ENCODE assay signal across 13 cellular contexts in the genomic region with DNA sequence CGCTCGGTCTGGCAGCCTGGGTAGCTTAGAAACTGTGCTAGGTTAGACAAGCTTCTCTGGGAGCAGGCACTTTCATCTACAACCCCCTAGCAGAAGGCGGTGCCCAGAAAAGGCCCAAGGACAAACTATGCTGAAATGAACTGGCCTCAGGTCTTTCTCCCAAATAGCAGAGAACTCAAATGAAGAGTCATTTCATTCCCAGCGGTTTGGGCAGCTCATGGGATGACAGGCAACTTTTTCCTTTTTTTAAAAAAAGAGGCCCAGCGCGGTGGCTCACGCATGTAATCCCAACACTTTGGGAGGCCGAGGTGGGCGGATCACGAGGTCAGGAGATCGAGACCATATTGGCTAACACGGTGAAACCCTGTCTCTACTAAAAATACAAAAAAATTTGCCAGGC. TPM values are rescaled to one million over a fixed set of nuclear protein-coding genes. Genes with fewer than 3 reads are reported as not detected.
DNase-seq lines count a peak whose midpoint lies in the region; ATAC-seq and TF ChIP-seq lines count a peak whose summit lies in the region.
"Had no signal": no experiment of that assay in that cellular context is flagged by ENCODE, and none has a peak within 500 bp of the region (broad histone marks: within the 10 kb centered on the region; RNA-seq: fewer than 3 reads in every experiment).

No MANE protein-coding gene starts in this region.

- H3K4me3 Mint-ChIP-seq in activated T-cell treated with anti-CD3 and anti-CD28 coated beads, Interleukin-2, amount 50 U/mL, for 24 hours = peak overlapping the region; percentile 68
- H3K4me3 Mint-ChIP-seq in endodermal cell = no peak overlapping the region
- H3K4me3 Mint-ChIP-seq in stimulated activated effector memory CD8-positive, alpha-beta T cell treated with anti-CD3 and anti-CD28 coated beads, Interleukin-12 subunit alpha, Interleukin-12 subunit beta, amount 100 ng/mL, for 72 hours = peak overlapping the region; percentile 95

- no peak for DNase-seq in activated T-cell treated with anti-CD3 and anti-CD28 coated beads, Interleukin-2, amount 50 U/mL, for 24 hours
- no peak for DNase-seq in activated T-cell treated with anti-CD3 and anti-CD28 coated beads, Interleukin-2, amount 50 U/mL, for 1 hour
- DNase-seq in endodermal cell (no peak), SKM-1 (lab: John Stamatoyannopoulos, UW; ENCODE audit: unreplicated experiment) (no peak), erythroblast (lab: John Stamatoyannopoulos, UW) (no peak), NCI-H748 (lab: John Stamatoyannopoulos, UW; ENCODE audit: unreplicated experiment) (no peak)
- no peak for DNase-seq in stimulated activated effector memory CD8-positive, alpha-beta T cell treated with anti-CD3 and anti-CD28 coated beads, Interleukin-12 subunit alpha, Interleukin-12 subunit beta, amount 100 ng/mL, for 72 hours (ENCODE audit: low spot score in 2 of 2)
- DNase-seq: activated CD8-positive, alpha-beta memory T cell treated with anti-CD3 and anti-CD28 coated beads, Interleukin-2, amount 50 U/mL, for 48 hours; foreskin melanocyte; MV-4-11; stimulated activated CD4-positive, alpha-beta T cell treated with anti-CD3 and anti-CD28 coated beads, Interleukin-4, amount 100 ng/mL, for 1 hour had no signal

- H2AFZ ChIP-seq in SU-DHL-6 (ENCODE audit: low read depth, low read length, severe bottlenecking) = no peak overlapping the region
- H2AFZ ChIP-seq: parathyroid adenoma had no signal

- peaks cover 54% of the 10 kb centered on the region for H3K79me2 ChIP-seq in SU-DHL-6 (ENCODE audit: insufficient read depth, low read length)

- peaks cover 48% of the 10 kb centered on the region for H3F3A ChIP-seq in SU-DHL-6 (ENCODE audit: insufficient read depth)

- H3K9me2 ChIP-seq in SU-DHL-6 (replicated peaks; ENCODE audit: insufficient read depth, low read length) = no peaks in the 10 kb centered on the region

- no peaks in the 10 kb centered on the region for H3K27me3 Mint-ChIP-seq in activated T-cell treated with anti-CD3 and anti-CD28 coated beads, Interleukin-2, amount 50 U/mL, for 24 hours
- no peaks in the 10 kb centered on the region for H3K27me3 Mint-ChIP-seq in endodermal cell (ENCODE audit: insufficient read depth)

- 95 to 99% methylated on average over 10 to 12 of the region's 12 CpGs for WGBS in endodermal cell (ENCODE audit: insufficient coverage in 1 of 2, insufficient read length in 1 of 2), 2 experiments

- no peaks in the 10 kb centered on the region for H4K20me1 ChIP-seq in SU-DHL-6 (ENCODE audit: low read depth, low read length)

- no peak for TF ChIP-seq CTCF in SU-DHL-6 (IDR thresholded peaks at IDR 0.05; ENCODE audit: insufficient read depth, low read length, poor library complexity, severe bottlenecking)
- no peak for TF ChIP-seq CTCF in endodermal cell (conservative IDR thresholded peaks at IDR 0.05)

- H3K9ac ChIP-seq in SU-DHL-6 (ENCODE audit: low read length) (peak overlapping the region; percentile 46), endodermal cell (ENCODE audit: extremely low read depth, low read length, poor library complexity, severe bottlenecking) (no peak overlapping the region)
- H3K9ac ChIP-seq: parathyroid adenoma had no signal

- TF ChIP-seq POLR2A in erythroblast (IDR thresholded peaks at IDR 0.05; ENCODE audit: low read length) = no peak

- ATAC-seq in stimulated activated effector memory CD8-positive, alpha-beta T cell treated with anti-CD3 and anti-CD28 coated beads, Interleukin-12 subunit alpha, Interleukin-12 subunit beta, amount 100 ng/mL, for 72 hours = no peak

- no peaks in the 10 kb centered on the region for H3K9me3 Mint-ChIP-seq in activated T-cell treated with anti-CD3 and anti-CD28 coated beads, Interleukin-2, amount 50 U/mL, for 24 hours
- H3K9me3 Mint-ChIP-seq in endodermal cell = no peaks in the 10 kb centered on the region
- H3K9me3 Mint-ChIP-seq in stimulated activated effector memory CD8-positive, alpha-beta T cell treated with anti-CD3 and anti-CD28 coated beads, Interleukin-12 subunit alpha, Interleukin-12 subunit beta, amount 100 ng/mL, for 72 hours = no peaks in the 10 kb centered on the region

- no peaks in the 10 kb centered on the region for H3K4me1 ChIP-seq in endodermal cell (ENCODE audit: control insufficient read depth, insufficient read depth, low read length)
- H3K4me1 ChIP-seq: parathyroid adenoma had no signal

- H3K36me3 Mint-ChIP-seq in activated T-cell treated with anti-CD3 and anti-CD28 coated beads, Interleukin-2, amount 50 U/mL, for 24 hours (ENCODE audit: low read depth) = peaks cover 48% of the 10 kb centered on the region
- H3K36me3 Mint-ChIP-seq in endodermal cell (ENCODE audit: low read depth) = peaks cover 4% of the 10 kb centered on the region
- H3K36me3 Mint-ChIP-seq in stimulated activated effector memory CD8-positive, alpha-beta T cell treated with anti-CD3 and anti-CD28 coated beads, Interleukin-12 subunit alpha, Interleukin-12 subunit beta, amount 100 ng/mL, for 72 hours = peaks cover 58% of the 10 kb centered on the region

- no peaks in the 10 kb centered on the region for H3K27me3 ChIP-seq in SU-DHL-6 (ENCODE audit: low read length)
- H3K27me3 ChIP-seq in endodermal cell (ENCODE audit: control insufficient read depth, insufficient read depth, low read length, poor library complexity, severe bottlenecking) = no peaks in the 10 kb centered on the region

- H3K4me1 Mint-ChIP-seq in activated T-cell treated with anti-CD3 and anti-CD28 coated beads, Interleukin-2, amount 50 U/mL, for 24 hours (ENCODE audit: low read depth) = peaks cover 63% of the 10 kb centered on the region
- peaks cover 50% of the 10 kb centered on the region for H3K4me1 Mint-ChIP-seq in endodermal cell
- H3K4me1 Mint-ChIP-seq in stimulated activated effector memory CD8-positive, alpha-beta T cell treated with anti-CD3 and anti-CD28 coated beads, Interleukin-12 subunit alpha, Interleukin-12 subunit beta, amount 100 ng/mL, for 72 hours = peaks cover 62% of the 10 kb centered on the region

- H3K4me3 ChIP-seq in SU-DHL-6 (ENCODE audit: insufficient read depth, low read length, poor library complexity, severe bottlenecking) (peak overlapping the region; percentile 45), endodermal cell (ENCODE audit: low read length) (no peak overlapping the region)

- H3K9me3 ChIP-seq in SU-DHL-6 (ENCODE audit: insufficient read depth, low read length) (no peaks in the 10 kb centered on the region), endodermal cell (ENCODE audit: control insufficient read depth, low read length) (peaks cover 10% of the 10 kb centered on the region)

- peak overlapping the region; percentile 96 for H3K27ac Mint-ChIP-seq in activated T-cell treated with anti-CD3 and anti-CD28 coated beads, Interleukin-2, amount 50 U/mL, for 24 hours
- H3K27ac Mint-ChIP-seq in endodermal cell = peak overlapping the region; percentile 85
- H3K27ac Mint-ChIP-seq in stimulated activated effector memory CD8-positive, alpha-beta T cell treated with anti-CD3 and anti-CD28 coated beads, Interleukin-12 subunit alpha, Interleukin-12 subunit beta, amount 100 ng/mL, for 72 hours = peak overlapping the region; percentile 95

- H3K4me2 ChIP-seq in SU-DHL-6 (ENCODE audit: low read depth, low read length, poor library complexity, severe bottlenecking) = peak overlapping the region; percentile 77

- H3K27ac ChIP-seq in SU-DHL-6 (ENCODE audit: low read depth, low read length) (peak overlapping the region; percentile 99), endodermal cell (ENCODE audit: low read depth, low read length) (no peak overlapping the region)
- H3K27ac ChIP-seq: parathyroid adenoma had no signal

- H3K36me3 ChIP-seq in SU-DHL-6 (ENCODE audit: low read length) (no peaks in the 10 kb centered on the region), endodermal cell (ENCODE audit: control insufficient read depth, insufficient read depth, low read length) (no peaks in the 10 kb centered on the region)

RNA-seq across cellular contexts. Expression of a gene that starts 2.5 kb away (rescaled TPM):
- 10 to 100 TPM; 63.4 to 85.5 TPM for total RNA-seq in endodermal cell
- polyA plus RNA-seq in endodermal cell (2013, experiment 1 of 2) = 38.1 TPM
- 34.1 TPM for polyA plus RNA-seq in endodermal cell (2013, experiment 2 of 2)
